Comparison of ENCODE assay signal across 16 cellular contexts in the genomic region with DNA sequence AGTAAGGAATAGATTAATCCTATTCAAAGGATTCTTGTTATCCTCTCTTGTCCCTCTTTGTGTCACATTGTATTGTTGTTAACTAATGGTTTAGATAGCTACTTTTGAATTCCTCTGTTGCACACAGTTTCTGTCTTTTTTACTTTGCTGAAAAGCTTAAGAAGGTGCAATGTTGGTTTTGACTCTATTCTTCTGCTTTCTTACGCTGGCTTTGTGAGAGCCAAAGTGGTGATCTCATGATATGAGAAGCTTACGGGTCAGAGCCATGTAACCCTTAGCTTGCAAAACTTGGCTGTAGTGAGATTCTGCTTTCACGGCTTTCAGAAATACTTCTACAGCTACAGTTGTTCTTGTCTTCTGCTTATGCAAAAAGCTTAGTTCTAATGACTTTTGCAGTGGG.
DNase-seq lines count a peak whose midpoint lies in the region; ATAC-seq, FAIRE-seq and TF ChIP-seq lines count a peak whose summit lies in the region.
"Had no signal": no experiment of that assay in that cellular context is flagged by ENCODE, and none has a peak within 500 bp of the region (broad histone marks: within the 10 kb centered on the region; RNA-seq: fewer than 3 reads in every experiment).

No MANE protein-coding gene starts in this region.

- no peak for TF ChIP-seq POLR2A in stomach (IDR thresholded peaks at IDR 0.05)

- no peak for TF ChIP-seq CTCF in AG09309 (IDR thresholded peaks at IDR 0.05; ENCODE audit: control insufficient read depth, insufficient read depth, low read depth, low read length, missing control alignments)
- TF ChIP-seq CTCF in PC-3 (conservative IDR thresholded peaks at IDR 0.05; ENCODE audit: low read depth, low read length): no peak
- no peak for TF ChIP-seq CTCF in stomach (IDR thresholded peaks at IDR 0.05)

- no peaks in the 10 kb centered on the region for H4K20me1 ChIP-seq in PC-3 (ENCODE audit: low read length)

- H4K91ac ChIP-seq in neuronal stem cell (ENCODE audit: low read depth, low read length, poor library complexity): no peak overlapping the region

- FAIRE-seq in RCC 7860 (lab: Jason Lieb, UNC): no peak
- FAIRE-seq: GM18507 had no signal

- H3K4ac ChIP-seq in neuronal stem cell (ENCODE audit: low read length): no peak overlapping the region

- no CpG with 5 or more reads among the region's 3 CpGs for WGBS in neuronal stem cell (ENCODE audit: extremely low coverage in 2 of 2, insufficient read length in 2 of 2, insufficient replicate concordance in 1 of 2), 2 donors
- WGBS in stomach, 5 donors: 8 to 36% (median 24%) methylated on average over 3 of the region's 3 CpGs

- BruUV-seq in PC-3 (replicated peaks; lab: Mats Ljungman, UMichigan): no TSS peak

- ATAC-seq in PC-3: no peak

- CTCF ChIA-PET in PC-3 (lab: Charles Lee): no interaction called here

- H2BK12ac ChIP-seq in neuronal stem cell (ENCODE audit: low read length): no peak overlapping the region

- intact Hi-C loops in PC-3 (cut with micrococcal nuclease): no loop called here
- intact Hi-C loops in posterior cingulate gyrus (cut with DNase I): no loop called here
- intact Hi-C loops in stomach (cut with DNase I; ENCODE audit: low total_unique reads): no loop called here

- H2AK5ac ChIP-seq in neuronal stem cell (ENCODE audit: low read depth, low read length): no peak overlapping the region

- no peaks in the 10 kb centered on the region for H3K79me1 ChIP-seq in neuronal stem cell (ENCODE audit: low read depth, low read length)

- no peak overlapping the region for H2AFZ ChIP-seq in PC-3 (ENCODE audit: low read length)
- peak overlapping the region; percentile 21 for H2AFZ ChIP-seq in neuronal stem cell (ENCODE audit: low read length)

- no peak overlapping the region for H2BK120ac ChIP-seq in neuronal stem cell (ENCODE audit: low read depth, low read length)

- H3K9me2 ChIP-seq in PC-3 (replicated peaks; ENCODE audit: low read length): no peaks in the 10 kb centered on the region

- TF ChIP-seq EP300 in stomach (IDR thresholded peaks at IDR 0.05): no peak

- no peak overlapping the region for H3K9ac ChIP-seq in PC-3 (ENCODE audit: low read length)
- H3K9ac ChIP-seq in neuronal stem cell (ENCODE audit: low read depth, low read length, poor library complexity): no peak overlapping the region

- no peaks in the 10 kb centered on the region for H3K27me3 ChIP-seq in PC-3 (ENCODE audit: low read length)
- no peaks in the 10 kb centered on the region for H3K27me3 ChIP-seq in neuronal stem cell (ENCODE audit: control insufficient read depth in 3 of 3, insufficient read depth in 3 of 3, low read depth in 1 of 3, low read length in 3 of 3)
- H3K27me3 ChIP-seq in stomach: no peaks in the 10 kb centered on the region
- H3K27me3 ChIP-seq: cardiac muscle cell had no signal

- no peak overlapping the region for H3K4me3 ChIP-seq in AG09309 (ENCODE audit: control insufficient read depth, low read depth, low read length)
- no peak overlapping the region for H3K4me3 ChIP-seq in PC-3 (ENCODE audit: low read length)
- no peak overlapping the region for H3K4me3 ChIP-seq in neuronal stem cell (ENCODE audit: low read length in 2 of 2)
- no peak overlapping the region for H3K4me3 ChIP-seq in stomach
- H3K4me3 ChIP-seq: cardiac muscle cell had no signal

- H3K14ac ChIP-seq in neuronal stem cell (ENCODE audit: low read length): no peak overlapping the region

- no peaks in the 10 kb centered on the region for H3K79me2 ChIP-seq in PC-3 (ENCODE audit: low read length)

- no peak overlapping the region for H4K8ac ChIP-seq in neuronal stem cell (ENCODE audit: low read depth, low read length)

- POLR2A ChIA-PET in PC-3 (lab: Charles Lee; ENCODE audit: unreplicated experiment): interaction anchor here (0.6 kb wide), 2 partner anchors 215 to 980 kb away, joined by 4 to 5 read pairs; no protein-coding TSS in a partner anchor

- no peak overlapping the region for H3K23ac ChIP-seq in neuronal stem cell (ENCODE audit: low read depth, low read length, poor library complexity)

- no peaks in the 10 kb centered on the region for H3K36me3 ChIP-seq in PC-3 (ENCODE audit: low read depth, low read length)
- no peaks in the 10 kb centered on the region for H3K36me3 ChIP-seq in neuronal stem cell (replicated peaks in 1 of 2; ENCODE audit: control insufficient read depth in 2 of 2, insufficient read depth in 2 of 2, low read length in 2 of 2)
- no peaks in the 10 kb centered on the region for H3K36me3 ChIP-seq in stomach
- H3K36me3 ChIP-seq: cardiac muscle cell had no signal

- H3K4me2 ChIP-seq in PC-3 (ENCODE audit: low read length) (no peak overlapping the region), neuronal stem cell (ENCODE audit: insufficient read depth, low read length, poor library complexity, severe bottlenecking) (no peak overlapping the region)

- no peak overlapping the region for H2BK5ac ChIP-seq in neuronal stem cell (ENCODE audit: low read length)

- H2BK15ac ChIP-seq in neuronal stem cell (ENCODE audit: low read length): no peak overlapping the region

- DNase-seq in AG09309 (ENCODE audit: low read depth): peak; percentile 10
- DNase-seq in PC-3: peak; percentile 3
- DNase-seq in fibroblast of peridontal ligament (ENCODE audit: extremely low read depth): peak; percentile 62
- peak; percentile 36 for DNase-seq in neuronal stem cell (ENCODE audit: low spot score)
- no peak for DNase-seq in posterior cingulate gyrus
- DNase-seq in COLO829 (ENCODE audit: low spot score): no peak
- DNase-seq in stomach: no peak
- no peak for DNase-seq in RCC 7860 (ENCODE audit: low spot score)
- DNase-seq: activated CD4-positive, alpha-beta memory T cell treated with anti-CD3 and anti-CD28 coated beads for 36 hours; C1 segment of cervical spinal cord; NCI-H1092 treated with DMSO at 0.1 percent for 48 hours; NCI-H510A treated with DMSO at 0.1 percent for 48 hours; stimulated activated CD8-positive, alpha-beta memory T cell treated with anti-CD3 and anti-CD28 coated beads, Interleukin-4, amount 100 ng/mL, for 48 hours; T1000 had no signal

- no peak overlapping the region for H3K18ac ChIP-seq in neuronal stem cell (ENCODE audit: low read length)

- H3K27ac ChIP-seq in PC-3 (ENCODE audit: low read length): no peak overlapping the region
- H3K27ac ChIP-seq in neuronal stem cell (replicated peaks; ENCODE audit: low read length): peak overlapping the region; percentile 26
- H3K27ac ChIP-seq in stomach: no peak overlapping the region
- H3K27ac ChIP-seq: cardiac muscle cell had no signal

- H3K9me3 ChIP-seq in PC-3 (ENCODE audit: low read length) (no peaks in the 10 kb centered on the region), neuronal stem cell (replicated peaks in 1 of 2; ENCODE audit: control insufficient read depth in 2 of 2, insufficient read depth in 1 of 2, low read depth in 1 of 2, low read length in 2 of 2) (no peaks in the 10 kb centered on the region), stomach (peaks cover 0 to 4% (median 0%) of the 10 kb centered on the region in 4 donors)

- H3F3A ChIP-seq in PC-3 (ENCODE audit: low read length, unreplicated experiment): no peaks in the 10 kb centered on the region

- H3K4me1 ChIP-seq in PC-3 (ENCODE audit: insufficient read depth, low read length) (no peaks in the 10 kb centered on the region), neuronal stem cell (ENCODE audit: control insufficient read depth in 2 of 2, insufficient read depth in 1 of 2, low read depth in 1 of 2, low read length in 2 of 2) (peaks cover 1 to 15% of the 10 kb centered on the region in 2 donors), stomach (no peaks in the 10 kb centered on the region)

Comparison
In these comparisons a context has a peak if more than half of its experiments do, and no peak if none do; other contexts are left out.
1. DNase-seq: peak in AG09309 (single experiment), PC-3 (single experiment), fibroblast of peridontal ligament (single experiment) and neuronal stem cell (single experiment); none in posterior cingulate gyrus (0 of 10), COLO829 (single experiment), stomach (single experiment) and RCC 7860 (single experiment).